In the genomic region with DNA sequence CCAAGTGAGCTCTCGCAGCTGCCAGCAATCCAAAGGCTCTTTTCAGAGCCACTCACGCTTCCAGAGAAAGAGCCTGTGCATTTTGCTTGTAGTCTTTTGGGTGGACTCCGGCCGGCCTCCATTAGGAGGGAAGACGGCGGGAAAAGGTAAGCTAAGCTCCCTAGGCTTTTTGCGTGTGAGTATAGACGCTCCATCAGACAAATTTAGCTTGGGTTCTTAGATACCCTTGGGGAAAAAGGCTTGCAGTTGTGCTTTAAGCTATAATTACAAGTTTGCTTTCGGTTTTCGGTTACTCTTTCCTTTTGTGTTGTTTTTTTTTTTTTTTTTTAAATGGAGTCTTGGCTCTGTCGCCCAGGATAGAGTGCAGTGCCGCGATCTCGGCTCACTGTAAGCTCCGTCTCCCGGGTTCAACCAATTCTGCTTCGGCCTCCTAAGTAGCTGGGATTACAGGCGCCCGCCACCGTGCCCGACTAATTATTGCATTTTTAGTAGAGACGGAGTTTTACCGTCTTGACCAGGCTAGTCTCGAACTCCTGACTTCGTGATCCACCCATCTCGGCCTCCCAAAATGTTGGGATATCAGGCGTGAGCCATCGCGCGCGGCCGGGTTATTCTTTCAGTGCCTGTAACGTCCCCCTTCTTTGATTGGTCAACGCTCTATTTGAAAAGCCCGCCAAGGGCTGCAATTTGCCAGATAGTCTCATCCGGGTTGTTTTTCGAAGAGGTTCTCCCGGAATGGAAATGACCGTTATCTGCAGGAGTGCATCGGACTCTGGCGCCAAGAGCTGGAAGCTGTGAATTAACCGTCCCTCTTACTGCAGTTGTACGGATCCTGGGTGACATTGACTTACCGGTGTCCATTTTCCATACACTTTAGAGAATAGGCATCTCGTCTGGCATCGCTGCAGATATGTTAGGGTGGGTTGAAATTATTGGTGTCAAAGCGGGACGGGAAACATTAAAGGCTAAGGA, we compare ENCODE assay signal across 8 cellular contexts. TPM values are rescaled to one million over a fixed set of nuclear protein-coding genes. Genes with fewer than 3 reads are reported as not detected.
DNase-seq lines count a peak whose midpoint lies in the region; ATAC-seq and TF ChIP-seq lines count a peak whose summit lies in the region.

No MANE protein-coding gene starts in this region.

- ATAC-seq in HG02642 (IDR thresholded peaks at IDR 0.05; ENCODE audit: poor library complexity, unreplicated experiment) (peak; percentile 13), lower lobe of right lung (peak; percentile 81 to 89)

- H3K4me3 Mint-ChIP-seq in activated CD4-positive, alpha-beta memory T cell treated with anti-CD3 and anti-CD28 coated beads for 36 hours: no peak overlapping the region

- H3K4me1 Mint-ChIP-seq in activated CD4-positive, alpha-beta memory T cell treated with anti-CD3 and anti-CD28 coated beads for 36 hours (ENCODE audit: low read depth): peaks cover 32% of the 10 kb centered on the region

- peaks cover 11% of the 10 kb centered on the region for H3K4me1 ChIP-seq in effector memory CD4-positive, alpha-beta T cell (ENCODE audit: control insufficient read depth, insufficient read depth, low read length, poor library complexity, severe bottlenecking)
- H3K4me1 ChIP-seq in lower lobe of right lung: peaks cover 30% of the 10 kb centered on the region

- H3K4me3 ChIP-seq in BJ (ENCODE audit: low read depth, low read length): peak overlapping the region; percentile 70
- peak overlapping the region; percentile 59 for H3K4me3 ChIP-seq in effector memory CD4-positive, alpha-beta T cell (ENCODE audit: insufficient read depth, low read depth, low read length, poor library complexity, severe bottlenecking)
- peak overlapping the region; percentile 88 for H3K4me3 ChIP-seq in lower lobe of right lung

- peak; percentile 74 for DNase-seq in BJ (ENCODE audit: low read depth)
- DNase-seq in NCI-H69 (lab: John Stamatoyannopoulos, UW): peak; percentile 98
- DNase-seq in activated CD4-positive, alpha-beta memory T cell treated with anti-CD3 and anti-CD28 coated beads for 36 hours: peak; percentile 90
- peak; percentile 55 to 71 (median 60) for DNase-seq in effector memory CD4-positive, alpha-beta T cell
- DNase-seq in lower lobe of right lung: peak; percentile 83
- peak in 2 of 3 donors; percentile 42 to 44 for DNase-seq in stimulated activated CD4-positive, alpha-beta T cell treated with anti-CD3 and anti-CD28 coated beads, TNF-alpha, amount 100 ng/mL, for 1 hour (ENCODE audit: low read depth in 3 of 3, low spot score in 1 of 3)
- no peak for DNase-seq in cortex of kidney (lab: John Stamatoyannopoulos, UW)

- CTCF ChIA-PET in BJ (lab: Yijun Ruan, JAX): interaction anchor here (0.6 to 6.2 kb wide), 25 partner anchors 8 to 1694 kb away, joined by 3 to 120 read pairs (median 6); a partner anchor contains a TSS
- CTCF ChIA-PET in activated CD4-positive, alpha-beta memory T cell treated with anti-CD3 and anti-CD28 coated beads for 36 hours (lab: Charles Lee): interaction anchor here (0.5 to 7.6 kb wide), 18 partner anchors 12 to 767 kb away, joined by 3 to 121 read pairs (median 10); a partner anchor contains a TSS

- no peaks in the 10 kb centered on the region for H3K9me3 ChIP-seq in effector memory CD4-positive, alpha-beta T cell (ENCODE audit: control insufficient read depth, low read length)
- no peaks in the 10 kb centered on the region for H3K9me3 ChIP-seq in lower lobe of right lung

- peaks cover 7% of the 10 kb centered on the region for H3K27me3 Mint-ChIP-seq in activated CD4-positive, alpha-beta memory T cell treated with anti-CD3 and anti-CD28 coated beads for 36 hours

- no peaks in the 10 kb centered on the region for H3K36me3 ChIP-seq in BJ (ENCODE audit: control insufficient read depth, insufficient read depth, low read length)
- H3K36me3 ChIP-seq in effector memory CD4-positive, alpha-beta T cell (ENCODE audit: control insufficient read depth, insufficient read depth, low read length): no peaks in the 10 kb centered on the region
- H3K36me3 ChIP-seq in lower lobe of right lung: no peaks in the 10 kb centered on the region

- H3K9me3 Mint-ChIP-seq in activated CD4-positive, alpha-beta memory T cell treated with anti-CD3 and anti-CD28 coated beads for 36 hours: no peaks in the 10 kb centered on the region

- TF ChIP-seq CTCF in BJ (IDR thresholded peaks at IDR 0.05; ENCODE audit: insufficient read depth, low read depth, low read length) (no peak), lower lobe of right lung (IDR thresholded peaks at IDR 0.05) (no peak)

- peak overlapping the region; percentile 72 for H3K27ac ChIP-seq in effector memory CD4-positive, alpha-beta T cell (ENCODE audit: insufficient read depth, low read length, poor library complexity, severe bottlenecking)
- peak overlapping the region; percentile 85 for H3K27ac ChIP-seq in lower lobe of right lung

- H3K27me3 ChIP-seq in BJ (ENCODE audit: control insufficient read depth, insufficient read depth, low read length) (no peaks in the 10 kb centered on the region), lower lobe of right lung (ENCODE audit: low read depth) (peaks cover 27% of the 10 kb centered on the region)
- H3K27me3 ChIP-seq in effector memory CD4-positive, alpha-beta T cell (replicated peaks; ENCODE audit: control insufficient read depth, insufficient read depth, low read length, poor library complexity, severe bottlenecking): no peaks in the 10 kb centered on the region

- intact Hi-C loops in activated CD4-positive, alpha-beta memory T cell treated with anti-CD3 and anti-CD28 coated beads for 36 hours (cut with micrococcal nuclease): loop anchor here (1.0 to 10.0 kb wide), 16 partner anchors 29 to 1867 kb away; a partner anchor contains a TSS
- intact Hi-C loops in lower lobe of right lung (cut with DNase I): no loop called here

- POLR2A ChIA-PET in BJ (lab: Charles Lee): interaction anchor here (0.6 to 2.7 kb wide), 17 partner anchors 22 to 1868 kb away, joined by 3 to 36 read pairs (median 6); a partner anchor contains a TSS
- POLR2A ChIA-PET in activated CD4-positive, alpha-beta memory T cell treated with anti-CD3 and anti-CD28 coated beads for 36 hours (lab: Charles Lee): interaction anchor here (1.2 to 6.1 kb wide), 18 partner anchors 8 to 1770 kb away, joined by 3 to 507 read pairs (median 8); a partner anchor contains a TSS

- peaks cover 10% of the 10 kb centered on the region for H3K36me3 Mint-ChIP-seq in activated CD4-positive, alpha-beta memory T cell treated with anti-CD3 and anti-CD28 coated beads for 36 hours

- no peak overlapping the region for H3K27ac Mint-ChIP-seq in activated CD4-positive, alpha-beta memory T cell treated with anti-CD3 and anti-CD28 coated beads for 36 hours

RNA-seq across cellular contexts. Expression of a gene that starts 18.1 kb away (rescaled TPM):
- polyA plus RNA-seq in BJ (2011; rRNA removed): not detected in 2 replicates
- polyA minus RNA-seq in BJ (2011; rRNA and poly(A)+ RNA removed): not detected in 2 replicates
- total RNA-seq in activated CD4-positive, alpha-beta memory T cell treated with anti-CD3 and anti-CD28 coated beads for 36 hours: not detected
- not detected for total RNA-seq in lower lobe of right lung
